ENCODE assay signal across 16 cellular contexts in the genomic region with DNA sequence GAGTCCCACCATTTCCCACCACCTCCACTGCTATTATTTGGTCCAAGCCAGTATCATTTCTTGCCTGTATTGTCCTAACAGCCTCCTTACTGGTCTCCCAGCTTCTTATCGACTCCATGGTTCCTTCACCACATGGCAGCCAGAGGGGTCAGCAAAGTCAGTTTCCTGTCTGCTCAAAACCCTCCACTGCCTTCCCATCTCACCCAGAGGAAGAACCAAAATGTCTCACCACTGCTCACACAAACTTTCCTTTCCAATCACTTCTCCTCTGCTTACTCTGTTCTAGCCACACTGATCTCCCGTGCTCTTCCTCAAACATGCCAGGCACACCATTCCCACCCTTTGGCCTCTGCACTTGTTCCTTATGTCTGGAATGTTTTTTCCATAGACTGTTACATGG. TPM values are rescaled to one million over a fixed set of nuclear protein-coding genes. Genes with fewer than 3 reads are reported as not detected.
DNase-seq lines count a peak whose midpoint lies in the region; ATAC-seq, FAIRE-seq and TF ChIP-seq lines count a peak whose summit lies in the region.
"Had no signal": no experiment of that assay in that cellular context is flagged by ENCODE, and none has a peak within 500 bp of the region (broad histone marks: within the 10 kb centered on the region; RNA-seq: fewer than 3 reads in every experiment).

No MANE protein-coding gene starts in this region.

- peaks cover 9% of the 10 kb centered on the region for H3K36me3 Mint-ChIP-seq in T-helper 17 cell (ENCODE audit: low read depth)
- H3K36me3 Mint-ChIP-seq in endodermal cell (ENCODE audit: low read depth), result peaks cover 55% of the 10 kb centered on the region

- WGBS in HepG2 (ENCODE audit: low lambda C conversion rate), result 94% methylated on average over 2 of the region's 2 CpGs
- 57% methylated on average over 2 of the region's 2 CpGs for WGBS in right lobe of liver (ENCODE audit: insufficient coverage, low coverage, low lambda C conversion rate, missing lambda C conversion rate)
- 93 to 96% methylated on average over 2 of the region's 2 CpGs for WGBS in endodermal cell (ENCODE audit: insufficient coverage in 1 of 2, insufficient read length in 1 of 2), 2 experiments

- TF ChIP-seq CTCF in HepG2 (CRISPR knock-in tag; IDR thresholded peaks at IDR 0.05), result no peak
- TF ChIP-seq CTCF in right lobe of liver (IDR thresholded peaks at IDR 0.05), result no peak
- TF ChIP-seq CTCF in endodermal cell (conservative IDR thresholded peaks at IDR 0.05), result no peak
- TF ChIP-seq CTCF in upper lobe of right lung (IDR thresholded peaks at IDR 0.05), result no peak
- TF ChIP-seq CTCF in lower lobe of right lung (IDR thresholded peaks at IDR 0.05), result no peak
- no peak for TF ChIP-seq CTCF in brain microvascular endothelial cell (IDR thresholded peaks at IDR 0.05; ENCODE audit: low read depth, low read length, missing control alignments)

- in situ Hi-C loops in HepG2 (cut with HindIII; ENCODE audit: extremely low pct_ligation_motif_present, low pct_unique_long_range_greater_than_20kb) (no loop called here), brain microvascular endothelial cell (cut with HindIII; ENCODE audit: low pct_ligation_motif_present, low sequenced_read_pairs) (no loop called here)

- H3K4me1 ChIP-seq in HepG2 (ENCODE audit: insufficient read depth, low read length) (peaks cover 93% of the 10 kb centered on the region), right lobe of liver (peaks cover 0 to 45% (median 18%) of the 10 kb centered on the region in 4 donors), endodermal cell (ENCODE audit: control insufficient read depth, insufficient read depth, low read length) (peaks cover 13% of the 10 kb centered on the region), upper lobe of right lung (peaks cover 72% of the 10 kb centered on the region), lower lobe of right lung (peaks cover 91% of the 10 kb centered on the region)

- no peak overlapping the region for H3K4me2 ChIP-seq in HepG2 (ENCODE audit: low read depth, low read length)

- peak overlapping the region; percentile 99 for H3K27ac Mint-ChIP-seq in T-helper 17 cell
- H3K27ac Mint-ChIP-seq in endodermal cell, result peak overlapping the region; percentile 1

- FAIRE-seq in HepG2 (lab: Jason Lieb, UNC), result no peak

- POLR2A ChIA-PET in HepG2 (lab: Yijun Ruan, JAX), result interaction anchor here (2.7 to 20.7 kb wide), 4 partner anchors 14 to 31 kb away, joined by 22 to 643 read pairs (median 176); a partner anchor contains a TSS

- H3K4me3 Mint-ChIP-seq in T-helper 17 cell (no peak overlapping the region), endodermal cell (no peak overlapping the region)

- H2AFZ ChIP-seq in HepG2 (ENCODE audit: low read length), result no peak overlapping the region

- TF ChIP-seq POLR2A in HepG2 (IDR thresholded peaks at IDR 0.05; ENCODE audit: insufficient read depth in 1 of 2, low read depth in 2 of 2, low read length in 2 of 2), result no peak; a peak in 1 of 4 replicates
- TF ChIP-seq POLR2A in right lobe of liver (IDR thresholded peaks at IDR 0.05), result no peak

- no peaks in the 10 kb centered on the region for H3K27me3 Mint-ChIP-seq in T-helper 17 cell
- no peaks in the 10 kb centered on the region for H3K27me3 Mint-ChIP-seq in endodermal cell (ENCODE audit: insufficient read depth)

- no peaks in the 10 kb centered on the region for H3K27me3 ChIP-seq in HepG2 (ENCODE audit: control insufficient read depth in 1 of 2, insufficient read depth in 2 of 2, low read length in 2 of 2)
- no peaks in the 10 kb centered on the region for H3K27me3 ChIP-seq in right lobe of liver
- H3K27me3 ChIP-seq in endodermal cell (ENCODE audit: control insufficient read depth, insufficient read depth, low read length, poor library complexity, severe bottlenecking), result no peaks in the 10 kb centered on the region
- H3K27me3 ChIP-seq in upper lobe of right lung, result no peaks in the 10 kb centered on the region
- H3K27me3 ChIP-seq in lower lobe of right lung (ENCODE audit: low read depth), result no peaks in the 10 kb centered on the region
- no peaks in the 10 kb centered on the region for H3K27me3 ChIP-seq in brain microvascular endothelial cell (replicated peaks)

- no TSS peak for BruUV-seq in HepG2 (replicated peaks; lab: Mats Ljungman, UMichigan)

- CTCF ChIA-PET in HepG2 (lab: Yijun Ruan, JAX; ENCODE audit: low intra/inter-chr PET ratio, low total read pairs), result no interaction called here

- no peak for ATAC-seq in HepG2
- ATAC-seq in right lobe of liver, result no peak
- ATAC-seq in T-helper 17 cell, result no peak
- no peak for ATAC-seq in upper lobe of right lung
- no peak for ATAC-seq in lower lobe of right lung
- ATAC-seq in HG03135 (IDR thresholded peaks at IDR 0.05; ENCODE audit: unreplicated experiment), result no peak
- ATAC-seq: psoas muscle had no signal

- H3K27ac ChIP-seq in HepG2 (ENCODE audit: extremely low read length, insufficient read depth, low read length) (peak overlapping the region; percentile 7), right lobe of liver (no peak overlapping the region), endodermal cell (ENCODE audit: low read depth, low read length) (peak overlapping the region; percentile 10), upper lobe of right lung (peak overlapping the region; percentile 19), lower lobe of right lung (no peak overlapping the region), brain microvascular endothelial cell (no peak overlapping the region)
- H3K27ac ChIP-seq: psoas muscle, WERI-Rb-1 had no signal

- peaks cover 91% of the 10 kb centered on the region for H3K79me2 ChIP-seq in HepG2 (ENCODE audit: insufficient read depth, low read length)

- H3K9me3 Mint-ChIP-seq in endodermal cell, result no peaks in the 10 kb centered on the region

- peaks cover 70% of the 10 kb centered on the region for H3K4me1 Mint-ChIP-seq in T-helper 17 cell
- peaks cover 36% of the 10 kb centered on the region for H3K4me1 Mint-ChIP-seq in endodermal cell

- DNase-seq in HepG2 (ENCODE audit: low spot score) (no peak), right lobe of liver (no peak), T-helper 17 cell (no peak), endodermal cell (no peak), upper lobe of right lung (no peak), lower lobe of right lung (no peak), brain microvascular endothelial cell (no peak)
- DNase-seq: activated effector memory CD4-positive, alpha-beta T cell treated with anti-CD3 and anti-CD28 coated beads, Interleukin-2, amount 50 U/mL, for 16 hours; NCI-H1436 treated with DMSO at 0.1 percent for 48 hours; NCI-H446 treated with DMSO at 0.1 percent for 48 hours; psoas muscle; WERI-Rb-1 had no signal

- H3K9me3 ChIP-seq in HepG2 (ENCODE audit: low read length), result no peaks in the 10 kb centered on the region
- H3K9me3 ChIP-seq in right lobe of liver, result no peaks in the 10 kb centered on the region
- no peaks in the 10 kb centered on the region for H3K9me3 ChIP-seq in T-helper 17 cell (ENCODE audit: control insufficient read depth, low read length, poor library complexity, severe bottlenecking)
- no peaks in the 10 kb centered on the region for H3K9me3 ChIP-seq in endodermal cell (ENCODE audit: control insufficient read depth, low read length)
- no peaks in the 10 kb centered on the region for H3K9me3 ChIP-seq in upper lobe of right lung
- H3K9me3 ChIP-seq in lower lobe of right lung, result no peaks in the 10 kb centered on the region
- H3K9me3 ChIP-seq: HAP-1, psoas muscle had no signal

- H3K36me3 ChIP-seq in HepG2 (replicated peaks in 1 of 2; ENCODE audit: control insufficient read depth in 1 of 2, insufficient read depth in 2 of 2, low read length in 2 of 2) (peaks cover 64 to 88% of the 10 kb centered on the region in 2 experiments), right lobe of liver (peaks cover 0 to 11% (median 0%) of the 10 kb centered on the region in 4 donors), endodermal cell (ENCODE audit: control insufficient read depth, insufficient read depth, low read length) (peaks cover 43% of the 10 kb centered on the region), upper lobe of right lung (peaks cover 41% of the 10 kb centered on the region), lower lobe of right lung (peaks cover 41% of the 10 kb centered on the region), brain microvascular endothelial cell (replicated peaks) (peaks cover 28% of the 10 kb centered on the region)

- TF ChIP-seq EP300 in HepG2 (IDR thresholded peaks at IDR 0.05; ENCODE audit: low read depth in 2 of 2, low read length in 2 of 2) (no peak), HepG2 (CRISPR knock-in tag; IDR thresholded peaks at IDR 0.05; ENCODE audit: borderline replicate concordance) (no peak)

- H4K20me1 ChIP-seq in HepG2 (ENCODE audit: insufficient read depth, low read length), result peaks cover 45% of the 10 kb centered on the region

- H3K9ac ChIP-seq in HepG2 (ENCODE audit: insufficient read depth, low read depth, low read length) (no peak overlapping the region), endodermal cell (ENCODE audit: extremely low read depth, low read length, poor library complexity, severe bottlenecking) (no peak overlapping the region)

- intact Hi-C loops in HepG2 (cut with micrococcal nuclease; ENCODE audit: unreplicated experiment), result no loop called here
- intact Hi-C loops in right lobe of liver (cut with DNase I), result no loop called here
- intact Hi-C loops in upper lobe of right lung (cut with DNase I), result no loop called here
- intact Hi-C loops in lower lobe of right lung (cut with DNase I), result no loop called here

- H3K4me3 ChIP-seq in HepG2 (replicated peaks in 1 of 3; ENCODE audit: insufficient read depth in 1 of 3, low read depth in 2 of 3, low read length in 3 of 3), result no peak overlapping the region
- H3K4me3 ChIP-seq in right lobe of liver, result no peak overlapping the region
- no peak overlapping the region for H3K4me3 ChIP-seq in endodermal cell (ENCODE audit: low read length)
- no peak overlapping the region for H3K4me3 ChIP-seq in upper lobe of right lung
- no peak overlapping the region for H3K4me3 ChIP-seq in lower lobe of right lung
- no peak overlapping the region for H3K4me3 ChIP-seq in brain microvascular endothelial cell (ENCODE audit: low read depth, low read length)
- H3K4me3 ChIP-seq: HAP-1, psoas muscle had no signal

- TF ChIP-seq RAD21 in HepG2 (CRISPR knock-in tag; IDR thresholded peaks at IDR 0.05), result no peak

RNA-seq across cellular contexts. Expression of a gene that starts 39.7 kb away (rescaled TPM):
- total RNA-seq in HepG2 (2016; rRNA removed; fragmentation: Illumina TruSeq; extraction: Trizol) (164 and 200 TPM in 2 replicates), right lobe of liver (10 to 100 TPM; 30.5 to 96.1 (median 63.4) TPM), T-helper 17 cell (10 to 100 TPM; 35.6 to 59.1 TPM), endodermal cell (10 to 100 TPM; 60.3 to 89.5 TPM), upper lobe of right lung (174 TPM), lower lobe of right lung (126 TPM)
- total RNA-seq in HepG2 (2016; cell fraction: cytosol; rRNA removed; fragmentation: Illumina TruSeq; extraction: Trizol; ENCODE audit: low read depth), result 60.9 and 61.0 TPM in 2 replicates
- 169 and 173 TPM in 2 replicates for total RNA-seq in HepG2 (2016; cell fraction: insoluble cytoplasmic fraction; rRNA removed; fragmentation: Illumina TruSeq; extraction: Trizol)
- 190 and 201 TPM in 2 replicates for total RNA-seq in HepG2 (2016; cell fraction: membrane; rRNA removed; fragmentation: Illumina TruSeq; extraction: Trizol)
- 135 and 148 TPM in 2 replicates for total RNA-seq in HepG2 (2016; cell fraction: nucleus; rRNA removed; fragmentation: Illumina TruSeq; extraction: Trizol)
- 258 and 259 TPM in 2 replicates for polyA plus RNA-seq in HepG2 (2011; rRNA removed)
- polyA plus RNA-seq in HepG2 (2011; cell fraction: cytosol; rRNA removed), result 215 and 224 TPM in 2 replicates
- 123 and 146 TPM in 2 replicates for polyA plus RNA-seq in HepG2 (2011; cell fraction: nucleus; rRNA removed)
- 184 and 192 TPM in 2 replicates for polyA plus RNA-seq in HepG2 (2012)
- polyA plus RNA-seq in HepG2 (2016; cell fraction: cytosol; fragmentation: Illumina TruSeq; extraction: Trizol; ENCODE audit: low read depth), result 77.5 and 91.4 TPM in 2 replicates
- polyA plus RNA-seq in HepG2 (2016; cell fraction: insoluble cytoplasmic fraction; fragmentation: Illumina TruSeq; extraction: Trizol; ENCODE audit: low read depth), result 214 and 252 TPM in 2 replicates
- 208 and 211 TPM in 2 replicates for polyA plus RNA-seq in HepG2 (2016; cell fraction: membrane; fragmentation: Illumina TruSeq; extraction: Trizol; ENCODE audit: low read depth)
- polyA plus RNA-seq in HepG2 (2016; cell fraction: nucleus; fragmentation: Illumina TruSeq; extraction: Trizol; ENCODE audit: insufficient read depth, low read depth), result 168 and 174 TPM in 2 replicates
- 34.8 and 259 TPM in 2 replicates for polyA minus RNA-seq in HepG2 (2011; rRNA and poly(A)+ RNA removed; ENCODE audit: low replicate concordance)
- polyA minus RNA-seq in HepG2 (2011; cell fraction: cytosol; rRNA and poly(A)+ RNA removed), result 124 TPM in 2 replicates
- 215 and 221 TPM in 2 replicates for polyA minus RNA-seq in HepG2 (2011; cell fraction: nucleus; rRNA and poly(A)+ RNA removed)
- 46.6 TPM for polyA plus RNA-seq in endodermal cell (2013, experiment 1 of 2)
- polyA plus RNA-seq in endodermal cell (2013, experiment 2 of 2), result 43.2 TPM

RNA-seq across cellular contexts. Expression of a gene that starts 45.2 kb away (rescaled TPM):
- total RNA-seq in HepG2 (2016; rRNA removed; fragmentation: Illumina TruSeq; extraction: Trizol) (not detected in 2 replicates), right lobe of liver (not detected), T-helper 17 cell (not detected), endodermal cell (not detected), upper lobe of right lung (19.1 TPM), lower lobe of right lung (17.1 TPM)
- not detected in 2 replicates for total RNA-seq in HepG2 (2016; cell fraction: cytosol; rRNA removed; fragmentation: Illumina TruSeq; extraction: Trizol; ENCODE audit: low read depth)
- total RNA-seq in HepG2 (2016; cell fraction: insoluble cytoplasmic fraction; rRNA removed; fragmentation: Illumina TruSeq; extraction: Trizol), result not detected in 2 replicates
- not detected in 2 replicates for total RNA-seq in HepG2 (2016; cell fraction: membrane; rRNA removed; fragmentation: Illumina TruSeq; extraction: Trizol)
- not detected in 2 replicates for total RNA-seq in HepG2 (2016; cell fraction: nucleus; rRNA removed; fragmentation: Illumina TruSeq; extraction: Trizol)
- 0.74 and 1.1 TPM in 2 replicates for polyA plus RNA-seq in HepG2 (2011; rRNA removed)
- polyA plus RNA-seq in HepG2 (2011; cell fraction: cytosol; rRNA removed), result 0.97 and 1.4 TPM in 2 replicates
- polyA plus RNA-seq in HepG2 (2011; cell fraction: nucleus; rRNA removed), result 0.31 TPM in 1 of 2 replicates, not detected in the other
- polyA plus RNA-seq in HepG2 (2012), result 0.61 and 0.68 TPM in 2 replicates
- not detected in 2 replicates for polyA plus RNA-seq in HepG2 (2016; cell fraction: cytosol; fragmentation: Illumina TruSeq; extraction: Trizol; ENCODE audit: low read depth)
- not detected in 2 replicates for polyA plus RNA-seq in HepG2 (2016; cell fraction: insoluble cytoplasmic fraction; fragmentation: Illumina TruSeq; extraction: Trizol; ENCODE audit: low read depth)
- polyA plus RNA-seq in HepG2 (2016; cell fraction: membrane; fragmentation: Illumina TruSeq; extraction: Trizol; ENCODE audit: low read depth), result not detected in 2 replicates
- not detected in 2 replicates for polyA plus RNA-seq in HepG2 (2016; cell fraction: nucleus; fragmentation: Illumina TruSeq; extraction: Trizol; ENCODE audit: insufficient read depth, low read depth)
- not detected in 2 replicates for polyA minus RNA-seq in HepG2 (2011; rRNA and poly(A)+ RNA removed; ENCODE audit: low replicate concordance)
- not detected in 2 replicates for polyA minus RNA-seq in HepG2 (2011; cell fraction: cytosol; rRNA and poly(A)+ RNA removed)
- polyA minus RNA-seq in HepG2 (2011; cell fraction: nucleus; rRNA and poly(A)+ RNA removed), result not detected in 2 replicates
- not detected for polyA plus RNA-seq in endodermal cell (2013, experiment 1 of 2)
- not detected for polyA plus RNA-seq in endodermal cell (2013, experiment 2 of 2)
- total RNA-seq: RPMI7951 had no signal
- polyA plus RNA-seq: BJ had no signal

RNA-seq across cellular contexts. Expression of a gene that starts 56.2 kb away (rescaled TPM):
- total RNA-seq in HepG2 (2016; rRNA removed; fragmentation: Illumina TruSeq; extraction: Trizol) (124 and 190 TPM in 2 replicates), right lobe of liver (1 to 10 TPM in 5 of 6 experiments, under 1 TPM in 1; 0.56 to 8.3 (median 2.8) TPM), T-helper 17 cell (1 to 10 TPM in 1 of 2 donors, under 1 TPM in 1; 0.57 to 2.0 TPM), endodermal cell (100 to 1,000 TPM; 108 to 118 TPM), upper lobe of right lung (1.6 TPM), lower lobe of right lung (1.9 TPM)
- 19.7 and 21.4 TPM in 2 replicates for total RNA-seq in HepG2 (2016; cell fraction: cytosol; rRNA removed; fragmentation: Illumina TruSeq; extraction: Trizol; ENCODE audit: low read depth)
- 123 and 174 TPM in 2 replicates for total RNA-seq in HepG2 (2016; cell fraction: insoluble cytoplasmic fraction; rRNA removed; fragmentation: Illumina TruSeq; extraction: Trizol)
- total RNA-seq in HepG2 (2016; cell fraction: membrane; rRNA removed; fragmentation: Illumina TruSeq; extraction: Trizol), result 59.2 and 59.7 TPM in 2 replicates
- total RNA-seq in HepG2 (2016; cell fraction: nucleus; rRNA removed; fragmentation: Illumina TruSeq; extraction: Trizol), result 91.9 and 95.0 TPM in 2 replicates
- 20.0 and 34.3 TPM in 2 replicates for polyA plus RNA-seq in HepG2 (2011; rRNA removed)
- 21.1 and 21.9 TPM in 2 replicates for polyA plus RNA-seq in HepG2 (2011; cell fraction: cytosol; rRNA removed)
- polyA plus RNA-seq in HepG2 (2011; cell fraction: nucleus; rRNA removed), result 16.5 and 21.6 TPM in 2 replicates
- 28.3 and 61.6 TPM in 2 replicates for polyA plus RNA-seq in HepG2 (2012)
- 8.4 and 9.3 TPM in 2 replicates for polyA plus RNA-seq in HepG2 (2016; cell fraction: cytosol; fragmentation: Illumina TruSeq; extraction: Trizol; ENCODE audit: low read depth)
- 186 and 207 TPM in 2 replicates for polyA plus RNA-seq in HepG2 (2016; cell fraction: insoluble cytoplasmic fraction; fragmentation: Illumina TruSeq; extraction: Trizol; ENCODE audit: low read depth)
- 30.8 and 32.2 TPM in 2 replicates for polyA plus RNA-seq in HepG2 (2016; cell fraction: membrane; fragmentation: Illumina TruSeq; extraction: Trizol; ENCODE audit: low read depth)
- polyA plus RNA-seq in HepG2 (2016; cell fraction: nucleus; fragmentation: Illumina TruSeq; extraction: Trizol; ENCODE audit: insufficient read depth, low read depth), result 122 and 124 TPM in 2 replicates
- 23.1 and 74.5 TPM in 2 replicates for polyA minus RNA-seq in HepG2 (2011; rRNA and poly(A)+ RNA removed; ENCODE audit: low replicate concordance)
- polyA minus RNA-seq in HepG2 (2011; cell fraction: cytosol; rRNA and poly(A)+ RNA removed), result 31.8 and 39.1 TPM in 2 replicates
- 42.3 and 53.4 TPM in 2 replicates for polyA minus RNA-seq in HepG2 (2011; cell fraction: nucleus; rRNA and poly(A)+ RNA removed)
- 137 TPM for polyA plus RNA-seq in endodermal cell (2013, experiment 1 of 2)
- polyA plus RNA-seq in endodermal cell (2013, experiment 2 of 2), result 134 TPM

Comparison
In these comparisons a context has a peak if more than half of its experiments do, and no peak if none do; other contexts are left out.
1. H3K27ac ChIP-seq: peak in HepG2 (single experiment), endodermal cell (single experiment) and upper lobe of right lung (single experiment); none in right lobe of liver (0 of 3), lower lobe of right lung (single experiment) and brain microvascular endothelial cell (single experiment).
2. RNA of a gene that starts 45.2 kb away (total RNA-seq): 19.1 TPM in upper lobe of right lung (single experiment) and 17.1 TPM in lower lobe of right lung (single experiment); not detected in HepG2, not detected in right lobe of liver, not detected in T-helper 17 cell and not detected in endodermal cell; every median in the first group is over 10 times any median in the second.